19 cellular contexts compared by ENCODE assay signal in the genomic region with DNA sequence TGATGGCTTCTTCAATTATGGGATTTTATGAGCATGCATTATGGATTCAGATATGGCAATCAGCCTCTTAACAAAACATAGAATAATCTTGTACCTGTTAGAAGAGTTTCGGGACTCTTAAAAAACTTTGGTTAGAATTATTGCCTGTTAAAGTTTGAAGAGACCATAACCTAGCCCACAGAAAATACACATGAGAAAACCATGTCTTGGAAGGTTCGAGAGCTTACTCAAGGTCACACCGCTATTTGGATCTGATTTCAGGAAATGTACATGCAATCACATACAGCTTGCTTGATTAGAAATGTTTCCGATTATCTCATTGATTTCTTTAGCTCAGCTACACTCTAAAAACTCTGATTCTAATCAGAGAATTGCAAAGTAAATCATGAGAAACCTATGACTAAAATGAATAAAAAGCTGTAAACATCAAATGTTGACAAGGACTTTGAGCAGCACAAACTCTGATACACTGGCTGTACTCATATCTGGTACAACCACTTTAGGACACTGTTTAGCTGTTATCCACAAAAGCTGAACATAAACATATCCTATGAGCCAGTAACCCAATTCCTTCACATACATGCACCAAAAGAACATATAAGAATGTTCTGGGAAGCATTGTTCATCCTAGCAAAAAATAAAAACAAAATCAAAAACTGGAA. TPM values are rescaled to one million over a fixed set of nuclear protein-coding genes. Genes with fewer than 3 reads are reported as not detected.
DNase-seq lines count a peak whose midpoint lies in the region; ATAC-seq, FAIRE-seq and TF ChIP-seq lines count a peak whose summit lies in the region.
"Had no signal": no experiment of that assay in that cellular context is flagged by ENCODE, and none has a peak within 500 bp of the region (broad histone marks: within the 10 kb centered on the region; RNA-seq: fewer than 3 reads in every experiment).

No MANE protein-coding gene starts in this region.

- H3K36me3 ChIP-seq in endothelial cell of umbilical vein (ENCODE audit: control insufficient read depth in 2 of 2, extremely low read depth in 1 of 2, insufficient read depth in 2 of 2, low read length in 2 of 2), result peaks cover 4 to 6% of the 10 kb centered on the region in 2 experiments

- H3K27me3 Mint-ChIP-seq in stimulated activated naive B cell treated with anti-CD40 and anti-IgM and Interleukin-4, amounts not matched to agents 10 μg/mL and 1 μg/mL and 100 μg/mL, for 72 hours, result no peaks in the 10 kb centered on the region

- DNase-seq in GM12892 (ENCODE audit: insufficient read length), result no peak
- DNase-seq in NAMALWA (ENCODE audit: low spot score), result peak; percentile 19
- no peak for DNase-seq in endothelial cell of umbilical vein (ENCODE audit: low read depth, low spot score)
- no peak for DNase-seq in stimulated activated naive B cell treated with anti-CD40 and anti-IgM and Interleukin-4, amounts not matched to agents 10 μg/mL and 1 μg/mL and 100 μg/mL, for 72 hours
- DNase-seq in SIG-M5 (lab: John Stamatoyannopoulos, UW), result no peak
- DNase-seq in COLO829 (ENCODE audit: low spot score), result no peak
- DNase-seq: EL; NCI-H1417; NCI-H2029 treated with DMSO at 0.1 percent for 48 hours; NCI-H2227 treated with DMSO at 0.1 percent for 48 hours; NCI-H526; NK-92 treated with Interleukin-12 subunit alpha and Interleukin-12 subunit beta, amount 100 ng/mL, for 24 hours; PC-9 had no signal

- no peak for ATAC-seq in stimulated activated naive B cell treated with anti-CD40 and anti-IgM and Interleukin-4, amounts not matched to agents 10 μg/mL and 1 μg/mL and 100 μg/mL, for 72 hours (replicated peaks)
- no peak for ATAC-seq in GM18498 (IDR thresholded peaks at IDR 0.05; ENCODE audit: unreplicated experiment)
- ATAC-seq: SK-N-SH treated with all-trans-retinoic acid at 6 μM for 48 hours had no signal

- peak overlapping the region; percentile 33 to 58 for H3K4me3 Mint-ChIP-seq in stimulated activated naive B cell treated with anti-CD40 and anti-IgM and Interleukin-4, amounts not matched to agents 10 μg/mL and 1 μg/mL and 100 μg/mL, for 72 hours
- H3K4me3 Mint-ChIP-seq: T-helper 1 cell treated with Interleukin-12 subunit alpha and Interleukin-12 subunit beta and Interleukin-4 antibody, amounts not matched to agents 30 μg/mL and 1 μg/mL, for 36 hours had no signal

- dilution Hi-C loops in endothelial cell of umbilical vein (cut with MboI; ENCODE audit: extremely low pct_ligation_motif_present, low sequenced_read_pairs), result no loop called here

- no peaks in the 10 kb centered on the region for H3K9me1 ChIP-seq in endothelial cell of umbilical vein (replicated peaks; ENCODE audit: control insufficient read depth, extremely low read depth, insufficient read depth, low read length)

- peaks cover 9 to 14% of the 10 kb centered on the region in 2 donors for H3K9me3 Mint-ChIP-seq in stimulated activated naive B cell treated with anti-CD40 and anti-IgM and Interleukin-4, amounts not matched to agents 10 μg/mL and 1 μg/mL and 100 μg/mL, for 72 hours

- H3K27ac ChIP-seq in endothelial cell of umbilical vein (ENCODE audit: insufficient read depth, low read depth, low read length), result no peak overlapping the region
- H3K27ac ChIP-seq: PC-9 had no signal

- POLR2A ChIA-PET in endothelial cell of umbilical vein (lab: Charles Lee), result no interaction called here

- H3K27me3 ChIP-seq in endothelial cell of umbilical vein (ENCODE audit: control insufficient read depth in 2 of 2, insufficient read depth in 2 of 2, low read length in 2 of 2), result no peaks in the 10 kb centered on the region

- H3K4me3 ChIP-seq in endothelial cell of umbilical vein (replicated peaks in 1 of 3; ENCODE audit: insufficient read depth in 1 of 3, low read depth in 1 of 3, low read length in 3 of 3), result no peak overlapping the region
- H3K4me3 ChIP-seq: PC-9 had no signal

- H4K20me1 ChIP-seq in endothelial cell of umbilical vein (replicated peaks; ENCODE audit: control insufficient read depth, extremely low read depth, insufficient read depth, low read length), result peaks cover 3% of the 10 kb centered on the region

- H3K27ac Mint-ChIP-seq in stimulated activated naive B cell treated with anti-CD40 and anti-IgM and Interleukin-4, amounts not matched to agents 10 μg/mL and 1 μg/mL and 100 μg/mL, for 72 hours, result peak overlapping the region; percentile 33
- H3K27ac Mint-ChIP-seq: T-helper 1 cell treated with Interleukin-12 subunit alpha and Interleukin-12 subunit beta and Interleukin-4 antibody, amounts not matched to agents 30 μg/mL and 1 μg/mL, for 36 hours had no signal

- peaks cover 56% of the 10 kb centered on the region for H3K79me2 ChIP-seq in endothelial cell of umbilical vein (ENCODE audit: control insufficient read depth, insufficient read depth, low read length)

- peaks cover 53% of the 10 kb centered on the region in 2 donors for H3K36me3 Mint-ChIP-seq in stimulated activated naive B cell treated with anti-CD40 and anti-IgM and Interleukin-4, amounts not matched to agents 10 μg/mL and 1 μg/mL and 100 μg/mL, for 72 hours

- H3K9me3 ChIP-seq in endothelial cell of umbilical vein (replicated peaks; ENCODE audit: control insufficient read depth, insufficient read depth, low read length), result no peaks in the 10 kb centered on the region

- no peak overlapping the region for H3K9ac ChIP-seq in endothelial cell of umbilical vein (replicated peaks; ENCODE audit: extremely low read depth, insufficient read depth, low read length)

- TF ChIP-seq POLR2A in GM12892 (IDR thresholded peaks at IDR 0.05; ENCODE audit: low read depth, low read length), result no peak
- no peak for TF ChIP-seq POLR2A in endothelial cell of umbilical vein (IDR thresholded peaks at IDR 0.05; ENCODE audit: low read depth, low read length)

- CTCF ChIA-PET in endothelial cell of umbilical vein (lab: Charles Lee), result interaction anchor here (0.7 to 4.4 kb wide), 7 partner anchors 10 to 801 kb away, joined by 3 to 26 read pairs (median 4); no protein-coding TSS in a partner anchor

- H3K4me1 Mint-ChIP-seq in stimulated activated naive B cell treated with anti-CD40 and anti-IgM and Interleukin-4, amounts not matched to agents 10 μg/mL and 1 μg/mL and 100 μg/mL, for 72 hours, result peaks cover 46 to 69% of the 10 kb centered on the region in 2 donors

- no peak overlapping the region for H2AFZ ChIP-seq in endothelial cell of umbilical vein (ENCODE audit: low read depth, low read length)
- H2AFZ ChIP-seq: PC-9 had no signal

- TF ChIP-seq CTCF in endothelial cell of umbilical vein (IDR thresholded peaks at IDR 0.05; ENCODE audit: extremely low read depth in 1 of 2, insufficient read depth in 1 of 2, low read depth in 1 of 2, low read length in 2 of 2), result no peak

- H3K4me2 ChIP-seq in endothelial cell of umbilical vein (ENCODE audit: insufficient read depth, low read length), result no peak overlapping the region
- H3K4me2 ChIP-seq: PC-9 had no signal

- no TSS peak for BruUV-seq in endothelial cell of umbilical vein (replicated peaks; lab: Mats Ljungman, UMichigan)

- FAIRE-seq in GM12892 (lab: Jason Lieb, UNC) (peak; percentile 80), endothelial cell of umbilical vein (lab: Jason Lieb, UNC) (peak; percentile 66)
- FAIRE-seq: H1 had no signal

- H3K4me1 ChIP-seq in endothelial cell of umbilical vein (ENCODE audit: control insufficient read depth, extremely low read depth, insufficient read depth, low read length), result no peaks in the 10 kb centered on the region

- intact Hi-C loops in endothelial cell of umbilical vein (cut with micrococcal nuclease), result no loop called here

TF ChIP-seq in endothelial cell of umbilical vein, 7 proteins besides CTCF, POLR2A, EP300 and RAD21:
- no peak for TF ChIP-seq FOS (IDR thresholded peaks at IDR 0.05; ENCODE audit: borderline replicate concordance, insufficient read depth, low read length)
- no peak for TF ChIP-seq POLR2AphosphoS5 (IDR thresholded peaks at IDR 0.05; ENCODE audit: insufficient read depth, low read depth, low read length)
- no peak for TF ChIP-seq EZH2 (IDR thresholded peaks at IDR 0.05; ENCODE audit: borderline replicate concordance, low read depth, low read length, severe bottlenecking)
- TF ChIP-seq GATA2 (IDR thresholded peaks at IDR 0.05; ENCODE audit: insufficient read depth, insufficient read length, low read depth, low read length), result no peak
- TF ChIP-seq JUN (IDR thresholded peaks at IDR 0.05; ENCODE audit: borderline replicate concordance, insufficient read depth, insufficient read length, low read depth), result no peak

RNA-seq across cellular contexts. Expression of gene STX7, which starts 16.3 kb away (rescaled TPM):
- 37.8 TPM for polyA plus RNA-seq in GM12892 (2012; ENCODE audit: missing spikeins)
- 42.5 and 45.5 TPM in 2 replicates for total RNA-seq in endothelial cell of umbilical vein
- 9.2 and 13.4 TPM in 2 replicates for polyA plus RNA-seq in endothelial cell of umbilical vein
- polyA plus RNA-seq in endothelial cell of umbilical vein (2011; cell fraction: cytosol; rRNA removed), result 23.1 and 24.0 TPM in 2 replicates
- polyA plus RNA-seq in endothelial cell of umbilical vein (2011; cell fraction: nucleus; rRNA removed), result 25.6 and 31.9 TPM in 2 replicates
- polyA plus RNA-seq in endothelial cell of umbilical vein (2012), result 39.9 and 43.9 TPM in 2 replicates
- 39.6 and 39.8 TPM in 2 replicates for polyA minus RNA-seq in endothelial cell of umbilical vein
- polyA minus RNA-seq in endothelial cell of umbilical vein (2011; cell fraction: cytosol; rRNA and poly(A)+ RNA removed), result 5.1 TPM
- polyA minus RNA-seq in endothelial cell of umbilical vein (2011; cell fraction: nucleus; rRNA and poly(A)+ RNA removed), result 29.2 and 38.3 TPM in 2 replicates

RNA-seq across cellular contexts. Expression of gene TAAR9, which starts 41.4 kb away (rescaled TPM):
- polyA plus RNA-seq in GM12892 (2012; ENCODE audit: missing spikeins), result not detected
- total RNA-seq in endothelial cell of umbilical vein, result not detected in 2 replicates
- polyA plus RNA-seq in endothelial cell of umbilical vein, result not detected in 2 replicates
- not detected in 2 replicates for polyA plus RNA-seq in endothelial cell of umbilical vein (2011; cell fraction: cytosol; rRNA removed)
- not detected in 2 replicates for polyA plus RNA-seq in endothelial cell of umbilical vein (2011; cell fraction: nucleus; rRNA removed)
- polyA plus RNA-seq in endothelial cell of umbilical vein (2012), result not detected in 2 replicates
- polyA minus RNA-seq in endothelial cell of umbilical vein, result not detected in 2 replicates
- polyA minus RNA-seq in endothelial cell of umbilical vein (2011; cell fraction: cytosol; rRNA and poly(A)+ RNA removed), result not detected
- not detected in 2 replicates for polyA minus RNA-seq in endothelial cell of umbilical vein (2011; cell fraction: nucleus; rRNA and poly(A)+ RNA removed)
- total RNA-seq: H1, PC-9 had no signal
- polyA plus RNA-seq: AG04450, BJ, H1 had no signal

RNA-seq across cellular contexts. Expression of gene TAAR8, which starts 55.8 kb away (rescaled TPM):
- polyA plus RNA-seq in GM12892 (2012; ENCODE audit: missing spikeins), result not detected
- total RNA-seq in endothelial cell of umbilical vein, result not detected in 2 replicates
- polyA plus RNA-seq in endothelial cell of umbilical vein, result not detected in 2 replicates
- polyA plus RNA-seq in endothelial cell of umbilical vein (2011; cell fraction: cytosol; rRNA removed), result not detected in 2 replicates
- polyA plus RNA-seq in endothelial cell of umbilical vein (2011; cell fraction: nucleus; rRNA removed), result not detected in 2 replicates
- polyA plus RNA-seq in endothelial cell of umbilical vein (2012), result not detected in 2 replicates
- polyA minus RNA-seq in endothelial cell of umbilical vein, result not detected in 2 replicates
- polyA minus RNA-seq in endothelial cell of umbilical vein (2011; cell fraction: cytosol; rRNA and poly(A)+ RNA removed), result not detected
- not detected in 2 replicates for polyA minus RNA-seq in endothelial cell of umbilical vein (2011; cell fraction: nucleus; rRNA and poly(A)+ RNA removed)
- total RNA-seq: H1, PC-9 had no signal
- polyA plus RNA-seq: AG04450, BJ, H1 had no signal
